1 cellular context compared by ENCODE assay signal in the genomic region with DNA sequence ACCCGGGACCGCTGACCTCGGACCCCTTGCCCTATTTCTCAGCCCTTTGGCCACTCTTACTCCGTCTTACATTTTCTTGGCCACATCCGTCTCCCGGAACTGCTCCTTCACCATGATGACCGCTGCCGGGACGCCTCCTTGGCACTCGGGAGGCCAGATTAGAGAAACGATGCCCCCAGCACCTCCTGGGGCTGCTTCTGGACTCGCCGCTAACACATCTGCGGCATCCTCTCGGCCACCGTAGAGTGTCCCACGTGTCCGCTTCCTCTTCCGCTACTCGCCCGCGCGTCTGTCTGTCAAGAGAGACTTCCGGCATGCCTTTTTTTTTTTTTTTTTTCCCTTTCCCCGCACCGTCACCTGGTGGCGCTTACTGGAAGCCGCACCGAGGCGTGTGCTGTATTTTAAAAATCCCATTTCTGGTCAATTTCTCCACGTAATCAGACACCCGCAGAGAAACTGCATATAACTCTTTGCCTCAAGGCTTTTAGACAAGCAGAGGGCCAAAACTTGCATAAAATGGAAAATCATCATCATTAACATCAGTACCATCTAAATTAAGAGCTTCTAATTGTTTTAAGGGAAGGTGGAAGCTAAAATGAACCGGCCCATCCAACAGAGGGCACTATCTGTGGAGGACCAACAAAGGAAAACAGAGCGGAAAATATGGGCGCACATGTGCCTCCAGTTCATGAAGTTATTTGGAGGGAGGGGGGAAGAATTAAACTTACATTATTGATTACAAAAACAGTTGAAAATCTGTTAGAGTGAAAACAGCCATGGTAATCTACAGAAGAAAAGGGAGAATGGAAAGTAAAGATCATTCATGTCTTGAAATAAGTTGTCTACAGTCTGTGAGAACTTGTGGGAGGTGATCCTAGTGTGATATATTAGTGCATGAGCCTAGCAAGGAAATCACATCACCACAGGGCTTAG.
TF ChIP-seq lines count a peak whose summit lies in the region.

TSS of gene POLR3A (minus strand) at position 222 of the 933 bp plus-strand sequence. CDS start at position 114, 108 bp downstream.

TF ChIP-seq in HepG2, 621 proteins besides CTCF, POLR2A, EP300 and RAD21 (continued from another document and continues in another):
- TF ChIP-seq, protein P1, sequence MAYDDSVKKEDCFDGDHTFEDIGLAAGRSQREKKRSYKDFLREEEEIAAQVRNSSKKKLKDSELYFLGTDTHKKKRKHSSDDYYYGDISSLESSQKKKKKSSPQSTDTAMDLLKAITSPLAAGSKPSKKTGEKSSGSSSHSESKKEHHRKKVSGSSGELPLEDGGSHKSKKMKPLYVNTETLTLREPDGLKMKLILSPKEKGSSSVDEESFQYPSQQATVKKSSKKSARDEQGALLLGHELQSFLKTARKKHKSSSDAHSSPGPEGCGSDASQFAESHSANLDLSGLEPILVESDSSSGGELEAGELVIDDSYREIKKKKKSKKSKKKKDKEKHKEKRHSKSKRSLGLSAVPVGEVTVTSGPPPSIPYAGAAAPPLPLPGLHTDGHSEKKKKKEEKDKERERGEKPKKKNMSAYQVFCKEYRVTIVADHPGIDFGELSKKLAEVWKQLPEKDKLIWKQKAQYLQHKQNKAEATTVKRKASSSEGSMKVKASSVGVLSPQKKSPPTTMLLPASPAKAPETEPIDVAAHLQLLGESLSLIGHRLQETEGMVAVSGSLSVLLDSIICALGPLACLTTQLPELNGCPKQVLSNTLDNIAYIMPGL (CRISPR knock-in tag; IDR thresholded peaks at IDR 0.05; ENCODE audit: borderline replicate concordance in 1 of 2, low read depth in 1 of 2), result peak; percentile 63 to 74; a peak in 2 of 4 replicates
- TF ChIP-seq MLXIP (CRISPR knock-in tag; IDR thresholded peaks at IDR 0.05; ENCODE audit: borderline replicate concordance) (no peak), FOXK1 (CRISPR knock-in tag; IDR thresholded peaks at IDR 0.05; ENCODE audit: borderline replicate concordance, low read depth) (peak; percentile 61; the same call in 1 of the 2 replicates), KDM1A (CRISPR knock-in tag; IDR thresholded peaks at IDR 0.05) (no peak), ZFAT (CRISPR knock-in tag; conservative IDR thresholded peaks at IDR 0.05) (no peak), MZF1 (CRISPR knock-in tag; IDR thresholded peaks at IDR 0.05; ENCODE audit: borderline replicate concordance) (no peak), ZNF160 (CRISPR knock-in tag; IDR thresholded peaks at IDR 0.05) (peak; percentile 45; the same call in 1 of the 2 replicates), SOX13 (IDR thresholded peaks at IDR 0.05) (no peak; the same call in 1 of the 2 replicates), SOX13 (CRISPR knock-in tag; conservative IDR thresholded peaks at IDR 0.05 in 1 of 2, IDR thresholded peaks at IDR 0.05 in 1 of 2) (no peak; a peak in 1 of 4 replicates), BCLAF1 (IDR thresholded peaks at IDR 0.05) (no peak), ZNF333 (CRISPR knock-in tag; IDR thresholded peaks at IDR 0.05; ENCODE audit: borderline replicate concordance) (no peak; the same call in 1 of the 2 replicates), ELF1 (CRISPR knock-in tag; IDR thresholded peaks at IDR 0.05) (peak; percentile 84), DPF2 (CRISPR knock-in tag; IDR thresholded peaks at IDR 0.05; ENCODE audit: borderline replicate concordance, low read depth) (no peak), ZFP41 (CRISPR knock-in tag; IDR thresholded peaks at IDR 0.05; ENCODE audit: borderline replicate concordance) (no peak), LCORL (IDR thresholded peaks at IDR 0.05) (no peak), LCORL (CRISPR knock-in tag; IDR thresholded peaks at IDR 0.05) (no peak; the same call in 1 of the 2 replicates), PAF1 (CRISPR knock-in tag; IDR thresholded peaks at IDR 0.05) (no peak), PCBP2 (optimal IDR thresholded peaks at IDR 0.05; ENCODE audit: low read depth, low read length, poor library complexity, severe bottlenecking) (no peak), ZNF225 (CRISPR knock-in tag; IDR thresholded peaks at IDR 0.05) (no peak), ZMYM3 (CRISPR knock-in tag; IDR thresholded peaks at IDR 0.05) (no peak), ZNF3 (CRISPR knock-in tag; IDR thresholded peaks at IDR 0.05) (no peak), DRAP1 (CRISPR knock-in tag; IDR thresholded peaks at IDR 0.05) (peak; percentile 51), ZNF562 (CRISPR knock-in tag; IDR thresholded peaks at IDR 0.05; ENCODE audit: borderline replicate concordance) (no peak), RNF2 (conservative IDR thresholded peaks at IDR 0.05; ENCODE audit: low read depth) (no peak), ZNF777 (CRISPR knock-in tag; IDR thresholded peaks at IDR 0.05) (no peak), U2AF1 (optimal IDR thresholded peaks at IDR 0.05; ENCODE audit: low read depth, low read length) (no peak), ATF7-NPFF (CRISPR knock-in tag; IDR thresholded peaks at IDR 0.05; ENCODE audit: low read depth) (no peak), ZNF615 (CRISPR knock-in tag; IDR thresholded peaks at IDR 0.05; ENCODE audit: borderline replicate concordance) (peak; percentile 64; the same call in 1 of the 2 replicates), ZNF672 (CRISPR knock-in tag; IDR thresholded peaks at IDR 0.05) (no peak), ZNF501 (CRISPR knock-in tag; IDR thresholded peaks at IDR 0.05) (peak; percentile 87)
- TF ChIP-seq, protein P2, sequence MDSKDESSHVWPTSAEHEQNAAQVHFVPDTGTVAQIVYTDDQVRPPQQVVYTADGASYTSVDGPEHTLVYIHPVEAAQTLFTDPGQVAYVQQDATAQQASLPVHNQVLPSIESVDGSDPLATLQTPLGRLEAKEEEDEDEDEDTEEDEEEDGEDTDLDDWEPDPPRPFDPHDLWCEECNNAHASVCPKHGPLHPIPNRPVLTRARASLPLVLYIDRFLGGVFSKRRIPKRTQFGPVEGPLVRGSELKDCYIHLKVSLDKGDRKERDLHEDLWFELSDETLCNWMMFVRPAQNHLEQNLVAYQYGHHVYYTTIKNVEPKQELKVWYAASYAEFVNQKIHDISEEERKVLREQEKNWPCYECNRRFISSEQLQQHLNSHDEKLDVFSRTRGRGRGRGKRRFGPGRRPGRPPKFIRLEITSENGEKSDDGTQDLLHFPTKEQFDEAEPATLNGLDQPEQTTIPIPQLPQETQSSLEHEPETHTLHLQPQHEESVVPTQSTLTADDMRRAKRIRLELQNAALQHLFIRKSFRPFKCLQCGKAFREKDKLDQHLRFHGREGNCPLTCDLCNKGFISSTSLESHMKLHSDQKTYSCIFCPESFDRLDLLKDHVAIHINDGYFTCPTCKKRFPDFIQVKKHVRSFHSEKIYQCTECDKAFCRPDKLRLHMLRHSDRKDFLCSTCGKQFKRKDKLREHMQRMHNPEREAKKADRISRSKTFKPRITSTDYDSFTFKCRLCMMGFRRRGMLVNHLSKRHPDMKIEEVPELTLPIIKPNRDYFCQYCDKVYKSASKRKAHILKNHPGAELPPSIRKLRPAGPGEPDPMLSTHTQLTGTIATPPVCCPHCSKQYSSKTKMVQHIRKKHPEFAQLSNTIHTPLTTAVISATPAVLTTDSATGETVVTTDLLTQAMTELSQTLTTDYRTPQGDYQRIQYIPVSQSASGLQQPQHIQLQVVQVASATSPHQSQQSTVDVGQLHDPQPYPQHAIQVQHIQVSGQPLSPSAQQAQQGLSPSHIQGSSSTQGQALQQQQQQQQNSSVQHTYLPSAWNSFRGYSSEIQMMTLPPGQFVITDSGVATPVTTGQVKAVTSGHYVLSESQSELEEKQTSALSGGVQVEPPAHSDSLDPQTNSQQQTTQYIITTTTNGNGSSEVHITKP (CRISPR knock-in tag; IDR thresholded peaks at IDR 0.05; ENCODE audit: low read depth), result peak; percentile 41; the same call in 1 of the 2 replicates
- TF ChIP-seq, protein P3, sequence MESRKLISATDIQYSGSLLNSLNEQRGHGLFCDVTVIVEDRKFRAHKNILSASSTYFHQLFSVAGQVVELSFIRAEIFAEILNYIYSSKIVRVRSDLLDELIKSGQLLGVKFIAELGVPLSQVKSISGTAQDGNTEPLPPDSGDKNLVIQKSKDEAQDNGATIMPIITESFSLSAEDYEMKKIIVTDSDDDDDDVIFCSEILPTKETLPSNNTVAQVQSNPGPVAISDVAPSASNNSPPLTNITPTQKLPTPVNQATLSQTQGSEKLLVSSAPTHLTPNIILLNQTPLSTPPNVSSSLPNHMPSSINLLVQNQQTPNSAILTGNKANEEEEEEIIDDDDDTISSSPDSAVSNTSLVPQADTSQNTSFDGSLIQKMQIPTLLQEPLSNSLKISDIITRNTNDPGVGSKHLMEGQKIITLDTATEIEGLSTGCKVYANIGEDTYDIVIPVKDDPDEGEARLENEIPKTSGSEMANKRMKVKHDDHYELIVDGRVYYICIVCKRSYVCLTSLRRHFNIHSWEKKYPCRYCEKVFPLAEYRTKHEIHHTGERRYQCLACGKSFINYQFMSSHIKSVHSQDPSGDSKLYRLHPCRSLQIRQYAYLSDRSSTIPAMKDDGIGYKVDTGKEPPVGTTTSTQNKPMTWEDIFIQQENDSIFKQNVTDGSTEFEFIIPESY (CRISPR knock-in tag; IDR thresholded peaks at IDR 0.05), result no peak
- TF ChIP-seq, protein P4, sequence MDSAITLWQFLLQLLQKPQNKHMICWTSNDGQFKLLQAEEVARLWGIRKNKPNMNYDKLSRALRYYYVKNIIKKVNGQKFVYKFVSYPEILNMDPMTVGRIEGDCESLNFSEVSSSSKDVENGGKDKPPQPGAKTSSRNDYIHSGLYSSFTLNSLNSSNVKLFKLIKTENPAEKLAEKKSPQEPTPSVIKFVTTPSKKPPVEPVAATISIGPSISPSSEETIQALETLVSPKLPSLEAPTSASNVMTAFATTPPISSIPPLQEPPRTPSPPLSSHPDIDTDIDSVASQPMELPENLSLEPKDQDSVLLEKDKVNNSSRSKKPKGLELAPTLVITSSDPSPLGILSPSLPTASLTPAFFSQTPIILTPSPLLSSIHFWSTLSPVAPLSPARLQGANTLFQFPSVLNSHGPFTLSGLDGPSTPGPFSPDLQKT (CRISPR knock-in tag; IDR thresholded peaks at IDR 0.05; ENCODE audit: borderline replicate concordance), result no peak
- TF ChIP-seq, protein P5, sequence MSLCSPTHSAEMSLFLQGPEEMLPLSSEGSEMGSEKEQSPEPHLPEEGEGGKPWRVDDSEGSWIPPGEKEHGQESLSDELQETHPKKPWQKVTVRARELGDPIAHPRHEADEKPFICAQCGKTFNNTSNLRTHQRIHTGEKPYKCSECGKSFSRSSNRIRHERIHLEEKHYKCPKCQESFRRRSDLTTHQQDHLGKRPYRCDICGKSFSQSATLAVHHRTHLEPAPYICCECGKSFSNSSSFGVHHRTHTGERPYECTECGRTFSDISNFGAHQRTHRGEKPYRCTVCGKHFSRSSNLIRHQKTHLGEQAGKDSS (CRISPR knock-in tag; IDR thresholded peaks at IDR 0.05; ENCODE audit: borderline replicate concordance, low read depth), result no peak; the same call in 1 of the 2 replicates
- TF ChIP-seq, protein P6, sequence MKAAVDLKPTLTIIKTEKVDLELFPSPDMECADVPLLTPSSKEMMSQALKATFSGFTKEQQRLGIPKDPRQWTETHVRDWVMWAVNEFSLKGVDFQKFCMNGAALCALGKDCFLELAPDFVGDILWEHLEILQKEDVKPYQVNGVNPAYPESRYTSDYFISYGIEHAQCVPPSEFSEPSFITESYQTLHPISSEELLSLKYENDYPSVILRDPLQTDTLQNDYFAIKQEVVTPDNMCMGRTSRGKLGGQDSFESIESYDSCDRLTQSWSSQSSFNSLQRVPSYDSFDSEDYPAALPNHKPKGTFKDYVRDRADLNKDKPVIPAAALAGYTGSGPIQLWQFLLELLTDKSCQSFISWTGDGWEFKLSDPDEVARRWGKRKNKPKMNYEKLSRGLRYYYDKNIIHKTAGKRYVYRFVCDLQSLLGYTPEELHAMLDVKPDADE (CRISPR knock-in tag; IDR thresholded peaks at IDR 0.05), result no peak
